ENCODE assay signal across 8 cellular contexts in genomic region chrX:118726887-118727685, GRCh38. TPM values are rescaled to one million over a fixed set of nuclear protein-coding genes. Genes with fewer than 3 reads are reported as not detected.
A peak's percentile ranks its signal among the peaks of the same experiment; 100 is the strongest.
DNase-seq lines count a peak whose midpoint lies in the region; ATAC-seq, FAIRE-seq and TF ChIP-seq lines count a peak whose summit lies in the region.

Gene IL13RA1 (plus strand): TSS chrX:118727606. CDS start chrX:118727639, 33 bp downstream.

- TF ChIP-seq CTCF in Panc1 (IDR thresholded peaks at IDR 0.05) (no peak), K562 (IDR thresholded peaks at IDR 0.05 in 2 of 3, conservative IDR thresholded peaks at IDR 0.05 in 1 of 3; ENCODE audit: insufficient read depth in 2 of 3, low read depth in 1 of 3, low read length in 3 of 3) (no peak), hepatocyte (IDR thresholded peaks at IDR 0.05; ENCODE audit: poor library complexity) (no peak)

- FAIRE-seq in K562 (lab: Jason Lieb, UNC) = peak; percentile 32

- peak within 1 kb of the TSS; percentile 76 for H3K4me2 ChIP-seq in K562 (ENCODE audit: insufficient read depth, low read length)
- peak within 1 kb of the TSS; percentile 85 for H3K4me2 ChIP-seq in hepatocyte

- TSS peak; percentile 90 for BruUV-seq in Panc1 (replicated peaks; lab: Mats Ljungman, UMichigan)
- BruUV-seq in K562 (replicated peaks; lab: Mats Ljungman, UMichigan) = no TSS peak

- H3K27ac ChIP-seq in Panc1 (ENCODE audit: low read length) (peak within 1 kb of the TSS; percentile 98), K562 (ENCODE audit: extremely low read depth, low read depth, low read length) (peak within 1 kb of the TSS; percentile 74; the same call in 2 of the 3 replicates), hepatocyte (peak within 1 kb of the TSS; percentile 96), rectal smooth muscle tissue (ENCODE audit: low read depth, low read length) (peak within 1 kb of the TSS; percentile 85)

- no peaks in the 10 kb centered on the region for H3K9me1 ChIP-seq in K562 (ENCODE audit: control insufficient read depth, insufficient read depth, low read length)

- H2AFZ ChIP-seq in K562 (ENCODE audit: low read depth, low read length) (peak within 1 kb of the TSS; percentile 96), hepatocyte (peak within 1 kb of the TSS; percentile 55)

- peak; percentile 64 for DNase-seq in CD1c-positive myeloid dendritic cell (ENCODE audit: extremely low spot score)
- peak; percentile 74 for DNase-seq in Panc1 (ENCODE audit: low read depth, low spot score)
- peak; percentile 88 to 91 (median 88) for DNase-seq in K562 (ENCODE audit: extremely low read depth in 1 of 4, low spot score in 3 of 4)
- peak; percentile 93 for DNase-seq in hepatocyte (ENCODE audit: low spot score)
- DNase-seq in effector CD4-positive, alpha-beta T cell = no peak

- H3K9ac ChIP-seq in K562 (ENCODE audit: insufficient read depth in 1 of 2, low read depth in 2 of 2, low read length in 2 of 2) = peak within 1 kb of the TSS; percentile 54 to 87
- peak within 1 kb of the TSS; percentile 34 for H3K9ac ChIP-seq in rectal smooth muscle tissue (ENCODE audit: low read length)

- H3K9me2 ChIP-seq in hepatocyte (replicated peaks; ENCODE audit: insufficient read depth) = no peaks in the 10 kb centered on the region

- peaks cover 57% of the 10 kb centered on the region for H3K4me1 ChIP-seq in Panc1 (ENCODE audit: control insufficient read depth, insufficient read depth, low read length)
- H3K4me1 ChIP-seq in K562 (replicated peaks in 1 of 2; ENCODE audit: control insufficient read depth in 2 of 2, insufficient read depth in 2 of 2, low read length in 2 of 2) = peaks cover 15 to 22% of the 10 kb centered on the region in 2 experiments
- H3K4me1 ChIP-seq in hepatocyte (ENCODE audit: insufficient read depth) = peaks cover 10% of the 10 kb centered on the region
- peaks cover 3% of the 10 kb centered on the region for H3K4me1 ChIP-seq in rectal smooth muscle tissue (ENCODE audit: control insufficient read depth, insufficient read depth, low read length)

- POLR2A ChIA-PET in Panc1 (lab: Charles Lee) (no interaction called here), K562 (lab: Yijun Ruan, JAX) (interaction anchor here (0.6 to 1.0 kb wide), 3 partner anchors 16 to 472 kb away, joined by 3 read pairs; no protein-coding TSS in a partner anchor)

- no peaks in the 10 kb centered on the region for H3K27me3 ChIP-seq in Panc1 (ENCODE audit: control insufficient read depth, insufficient read depth, low read length)
- H3K27me3 ChIP-seq in K562 (ENCODE audit: control insufficient read depth in 2 of 2, insufficient read depth in 2 of 2, low read length in 2 of 2) = no peaks in the 10 kb centered on the region
- no peaks in the 10 kb centered on the region for H3K27me3 ChIP-seq in hepatocyte
- no peaks in the 10 kb centered on the region for H3K27me3 ChIP-seq in rectal smooth muscle tissue (ENCODE audit: control insufficient read depth, insufficient read depth, low read length)

- H3K9me3 ChIP-seq in Panc1 (ENCODE audit: control insufficient read depth, insufficient read depth, low read depth, low read length) = no peaks in the 10 kb centered on the region
- no peaks in the 10 kb centered on the region for H3K9me3 ChIP-seq in K562 (replicated peaks; ENCODE audit: control insufficient read depth, insufficient read depth, low read depth, low read length)
- H3K9me3 ChIP-seq in hepatocyte (ENCODE audit: low read depth) = no peaks in the 10 kb centered on the region

- in situ Hi-C loops in Panc1 (cut with HindIII; ENCODE audit: low pct_unique_long_range_greater_than_20kb, low sequenced_read_pairs) = no loop called here
- in situ Hi-C loops in K562 (cut with MboI) = no loop called here

- intact Hi-C loops in Panc1 (cut with micrococcal nuclease; ENCODE audit: unreplicated experiment) (loop anchor here (10.0 kb wide), 1 partner anchor 82 kb away; no protein-coding TSS in a partner anchor), K562 (cut with micrococcal nuclease) (loop anchor here (10.0 kb wide), 1 partner anchor 382 kb away; the partner anchor contains the start of gene WDR44)

- ATAC-seq in GM21360 (IDR thresholded peaks at IDR 0.05; ENCODE audit: unreplicated experiment) = peak; percentile 42
- peak; percentile 93 for ATAC-seq in Panc1
- ATAC-seq in K562 = peak; percentile 97

- TF ChIP-seq EP300 in Ishikawa (IDR thresholded peaks at IDR 0.05; ENCODE audit: borderline replicate concordance) (peak; percentile 14; the same call in 1 of the 2 replicates), K562 (IDR thresholded peaks at IDR 0.05; ENCODE audit: low read length) (no peak)

- peak; percentile 39; the same call in 1 of the 2 replicates for TF ChIP-seq POLR2A in K562 (conservative IDR thresholded peaks at IDR 0.05)

- H3K36me3 ChIP-seq in Panc1 (ENCODE audit: control insufficient read depth, insufficient read depth, low read length) (no peaks in the 10 kb centered on the region), K562 (ENCODE audit: control insufficient read depth, insufficient read depth, low read length) (no peaks in the 10 kb centered on the region), hepatocyte (replicated peaks; ENCODE audit: insufficient read depth, low read depth) (no peaks in the 10 kb centered on the region), rectal smooth muscle tissue (ENCODE audit: control insufficient read depth, insufficient read depth, low read length) (no peaks in the 10 kb centered on the region)

- H3K79me2 ChIP-seq in K562 (ENCODE audit: control insufficient read depth, insufficient read depth, low read length) (no peaks in the 10 kb centered on the region), hepatocyte (no peaks in the 10 kb centered on the region)

- CTCF ChIA-PET in Panc1 (lab: Charles Lee) (interaction anchor here (0.6 kb wide), 1 partner anchor 66 kb away, joined by 4 read pairs; no protein-coding TSS in a partner anchor), K562 (lab: Yijun Ruan, JAX; ENCODE audit: low intra/inter-chr PET ratio) (no interaction called here)

- H3K4me3 ChIP-seq in Panc1 (ENCODE audit: low read depth in 2 of 2, low read length in 2 of 2) (peak within 1 kb of the TSS; percentile 55 to 90), K562 (peak within 1 kb of the TSS; percentile 69), hepatocyte (peak within 1 kb of the TSS; percentile 61), rectal smooth muscle tissue (ENCODE audit: low read length) (peak within 1 kb of the TSS; percentile 57)

- 26% methylated on average over 4 of the region's 56 CpGs for WGBS in K562 (ENCODE audit: insufficient coverage, low coverage, missing lambda C conversion rate)
- 52% methylated on average over 26 of the region's 56 CpGs for WGBS in hepatocyte (ENCODE audit: low lambda C conversion rate, missing lambda C conversion rate)

- 0 out of 2 replicates have a peak, but pooled peaks cover 4% of the 10 kb centered on the region for H4K20me1 ChIP-seq in K562 (replicated peaks; ENCODE audit: control insufficient read depth, insufficient read depth, low read length)
- H4K20me1 ChIP-seq in hepatocyte (ENCODE audit: insufficient read depth, poor library complexity, severe bottlenecking) = no peaks in the 10 kb centered on the region

- TF ChIP-seq RAD21 in Ishikawa (IDR thresholded peaks at IDR 0.05; ENCODE audit: low read depth) (no peak), K562 (CRISPR knock-in tag; conservative IDR thresholded peaks at IDR 0.05 in 1 of 2, IDR thresholded peaks at IDR 0.05 in 1 of 2) (no peak)

TF ChIP-seq in Ishikawa, 13 proteins besides CTCF, POLR2A, EP300 and RAD21 (continues in another document):
- TF ChIP-seq USF1 (IDR thresholded peaks at IDR 0.05) (no peak), MAX (IDR thresholded peaks at IDR 0.05) (peak; percentile 96)

TF ChIP-seq in K562, 482 proteins besides CTCF, POLR2A, EP300 and RAD21 (continues in another document):
- TF ChIP-seq ARID2 (IDR thresholded peaks at IDR 0.05) = no peak
- TF ChIP-seq ZNF121 (CRISPR knock-in tag; conservative IDR thresholded peaks at IDR 0.05) = no peak
- TF ChIP-seq SAFB2 (IDR thresholded peaks at IDR 0.05; ENCODE audit: borderline replicate concordance, low read depth, low read length, severe bottlenecking) = no peak
- no peak for TF ChIP-seq SNAPC5 (CRISPR knock-in tag; IDR thresholded peaks at IDR 0.05)
- peak; percentile 94 for TF ChIP-seq SMAD4 (CRISPR knock-in tag; conservative IDR thresholded peaks at IDR 0.05)
- TF ChIP-seq RB1 (IDR thresholded peaks at IDR 0.05; ENCODE audit: low read depth) = peak; percentile 30; the same call in 1 of the 2 replicates
- TF ChIP-seq KHSRP (IDR thresholded peaks at IDR 0.05) = no peak
- no peak for TF ChIP-seq ZNF780A (CRISPR knock-in tag; IDR thresholded peaks at IDR 0.05)

RNA-seq across cellular contexts. Expression of gene IL13RA1, which starts in this region (rescaled TPM):
- total RNA-seq in Panc1 (2021; ENCODE audit: unreplicated experiment) (191 TPM), K562 (2014; rRNA removed) (7.3 and 8.0 TPM in 2 replicates), K562 (2014; rRNA removed; fragmentation: Illumina TruSeq; extraction: Trizol) (13.4 and 14.0 TPM in 2 replicates), K562 (2015; rRNA removed; fragmentation: Illumina TruSeq; extraction: Trizol) (21.0 and 22.9 TPM in 2 replicates), K562 (2021) (10.7 and 12.2 TPM in 2 replicates), hepatocyte (38.5 and 40.9 TPM in 2 replicates)
- 101 TPM for polyA plus RNA-seq in Panc1 (2012; ENCODE audit: insufficient read length)
- total RNA-seq in K562 (2011; cell fraction: chromatin; rRNA removed; ENCODE audit: low replicate concordance) = 6.1 and 14.7 TPM in 2 replicates
- total RNA-seq in K562 (2011; cell fraction: nucleolus; rRNA removed) = 5.0 and 5.3 TPM in 2 replicates
- total RNA-seq in K562 (2011; cell fraction: nucleoplasm; rRNA removed) = 8.2 and 12.4 TPM in 2 replicates
- polyA plus RNA-seq in K562 (2011; rRNA removed) (9.5 and 14.0 TPM in 2 replicates), K562 (2014; fragmentation: Illumina TruSeq; extraction: Trizol) (12.1 and 14.9 TPM in 2 replicates), K562 (2014; fragmentation: Nextera tagmentation; extraction: Ambion mirVana) (1 to 10 TPM; 2.9 to 3.4 TPM), K562 (2014; rRNA removed) (8.4 and 9.0 TPM in 2 replicates), hepatocyte (20.3 and 27.2 TPM in 2 replicates)
- polyA plus RNA-seq in K562 (2011; cell fraction: cytosol; rRNA removed) = 3.0 and 5.3 TPM in 2 replicates
- 2.4 and 2.8 TPM in 2 replicates for polyA plus RNA-seq in K562 (2011; cell fraction: nucleus; rRNA removed)
- polyA plus RNA-seq in K562 (2012) = 13.9 and 21.2 TPM in 2 replicates
- 12.0 and 12.2 TPM in 2 replicates for polyA minus RNA-seq in K562 (2011; rRNA and poly(A)+ RNA removed)
- polyA minus RNA-seq in K562 (2011; cell fraction: cytosol; rRNA and poly(A)+ RNA removed) = 2.9 and 5.2 TPM in 2 replicates
- polyA minus RNA-seq in K562 (2011; cell fraction: nucleus; rRNA and poly(A)+ RNA removed) = 1.8 and 2.3 TPM in 2 replicates

Comparison
In these comparisons a context has a peak if more than half of its experiments do, and no peak if none do; other contexts are left out.
1. ATAC-seq: peak in every context shown above with its lines; median percentile 97 in K562; 93 in Panc1; 42 in GM21360.